8 cellular contexts compared by ENCODE assay signal in the genomic region with DNA sequence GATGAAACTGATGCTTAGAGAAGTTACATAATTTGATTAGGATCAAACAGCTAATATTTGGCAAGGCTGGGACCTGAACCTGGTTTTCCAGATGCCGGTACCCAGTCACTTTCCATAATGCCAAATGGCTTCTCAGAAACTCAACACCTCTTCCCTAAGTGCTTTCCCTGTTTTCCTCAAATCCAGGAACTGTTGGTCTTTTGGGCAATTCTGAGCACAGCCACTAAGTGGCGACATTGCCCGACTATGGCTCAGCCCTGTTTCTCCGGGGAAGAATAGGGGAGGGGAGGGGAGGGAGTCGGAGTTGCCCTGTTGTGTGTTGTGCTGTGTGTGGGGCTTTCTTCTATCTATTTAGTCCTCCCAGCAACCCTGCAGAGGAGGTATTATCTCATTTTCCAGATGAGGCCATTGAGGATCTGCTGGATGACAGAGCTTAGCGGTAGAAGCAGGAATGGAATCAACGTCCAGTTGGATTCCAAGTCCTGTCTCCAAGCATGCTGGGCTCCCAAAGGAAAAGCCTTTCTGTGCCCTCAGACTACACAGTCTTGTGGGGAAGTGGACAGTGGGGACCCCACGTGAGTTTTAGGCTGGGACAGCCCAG. TPM values are rescaled to one million over a fixed set of nuclear protein-coding genes. Genes with fewer than 3 reads are reported as not detected.
DNase-seq lines count a peak whose midpoint lies in the region; ATAC-seq, FAIRE-seq and TF ChIP-seq lines count a peak whose summit lies in the region.
"Not testable (repeated sequence)": the region's sequence is repeated elsewhere in the genome, so short reads cannot be mapped to it uniquely, and the experiment has no call there.

No MANE protein-coding gene starts in this region.

- not testable (repeated sequence) for H3K4me1 ChIP-seq in Panc1 (ENCODE audit: control insufficient read depth, insufficient read depth, low read length); esophagus muscularis mucosa; liver (ENCODE audit: control insufficient read depth in 4 of 4, insufficient read depth in 4 of 4, low read length in 3 of 4)

- not testable (repeated sequence) for H3K9me3 ChIP-seq in Panc1 (ENCODE audit: control insufficient read depth, insufficient read depth, low read depth, low read length); esophagus muscularis mucosa; liver (ENCODE audit: control insufficient read depth in 4 of 4, low read length in 3 of 4)

- CTCF ChIA-PET in Panc1 (lab: Charles Lee) = not testable (repeated sequence)

- in situ Hi-C loops in Panc1 (cut with HindIII; ENCODE audit: low pct_unique_long_range_greater_than_20kb, low sequenced_read_pairs) = not testable (repeated sequence)

- WGBS in esophagus muscularis mucosa = 4% methylated on average over 5 of the region's 8 CpGs
- WGBS in liver = 32% methylated on average over 7 of the region's 8 CpGs

- BruUV-seq in Panc1 (replicated peaks; lab: Mats Ljungman, UMichigan) = not testable (repeated sequence)

- TF ChIP-seq CTCF in C4-2B (conservative IDR thresholded peaks at IDR 0.05) = peak; percentile 83
- peak; percentile 79 for TF ChIP-seq CTCF in Panc1 (IDR thresholded peaks at IDR 0.05)
- TF ChIP-seq CTCF in esophagus muscularis mucosa (IDR thresholded peaks at IDR 0.05) = peak; percentile 17 to 40 (median 33)
- TF ChIP-seq CTCF in liver (IDR thresholded peaks at IDR 0.05; ENCODE audit: low read depth, low read length, missing input control) = not testable (repeated sequence)

- not testable (repeated sequence) for DNase-seq in GM19239 (ENCODE audit: insufficient read length, low spot score); Panc1 (ENCODE audit: low read depth, low spot score); esophagus muscularis mucosa (ENCODE audit: extremely low spot score)
- DNase-seq in NCI-H187 treated with DMSO at 0.1 percent for 48 hours (lab: John Stamatoyannopoulos, UW) (peak; percentile 48), amniotic epithelial cell (ENCODE audit: low read depth) (peak; percentile 10), renal cortical epithelial cell (ENCODE audit: low read depth) (peak; percentile 2)

- peak; percentile 89 for FAIRE-seq in GM19239 (lab: Jason Lieb, UNC)

- POLR2A ChIA-PET in Panc1 (lab: Charles Lee) = not testable (repeated sequence)

- not testable (repeated sequence) for TF ChIP-seq EP300 in esophagus muscularis mucosa (IDR thresholded peaks at IDR 0.05)

- intact Hi-C loops in Panc1 (cut with micrococcal nuclease; ENCODE audit: unreplicated experiment); esophagus muscularis mucosa (cut with DNase I): not testable (repeated sequence)

- H3K4me3 ChIP-seq in Panc1 (ENCODE audit: low read depth in 2 of 2, low read length in 2 of 2); esophagus muscularis mucosa; liver (ENCODE audit: low read depth in 1 of 3, low read length in 3 of 3): not testable (repeated sequence)

- H3K36me3 ChIP-seq in Panc1 (ENCODE audit: control insufficient read depth, insufficient read depth, low read length); esophagus muscularis mucosa; liver (ENCODE audit: control insufficient read depth in 4 of 4, insufficient read depth in 3 of 4, low read depth in 1 of 4, low read length in 3 of 4): not testable (repeated sequence)

- TF ChIP-seq POLR2A in esophagus muscularis mucosa (IDR thresholded peaks at IDR 0.05; ENCODE audit: low read depth) = not testable (repeated sequence)

- ATAC-seq in Panc1 = peak; percentile 78; the same call in 1 of the 2 replicates

- H3K27ac ChIP-seq in C4-2B; Panc1 (ENCODE audit: low read length); esophagus muscularis mucosa (replicated peaks in 1 of 4); liver (ENCODE audit: low read depth in 1 of 2, low read length in 2 of 2): not testable (repeated sequence)

- peak; percentile 32 to 43 for TF ChIP-seq RAD21 in liver (IDR thresholded peaks at IDR 0.05)

- peaks cover 22% of the 10 kb centered on the region for H3K27me3 ChIP-seq in Panc1 (ENCODE audit: control insufficient read depth, insufficient read depth, low read length)
- peaks cover 0 to 33% (median 0%) of the 10 kb centered on the region in 4 donors for H3K27me3 ChIP-seq in esophagus muscularis mucosa
- H3K27me3 ChIP-seq in liver (ENCODE audit: control insufficient read depth in 4 of 4, insufficient read depth in 4 of 4, low read length in 3 of 4) = not testable (repeated sequence)

- H3K9ac ChIP-seq in liver (ENCODE audit: low read depth in 1 of 2, low read length in 2 of 2) = not testable (repeated sequence)

RNA-seq across cellular contexts. Expression of a gene that starts 33.8 kb away (rescaled TPM):
- 22.2 TPM for total RNA-seq in Panc1 (2021; ENCODE audit: unreplicated experiment)
- 8.9 TPM for polyA plus RNA-seq in Panc1 (2012; ENCODE audit: insufficient read length)
- total RNA-seq in esophagus muscularis mucosa = 10 to 100 TPM; 16.6 to 20.0 (median 19.2) TPM
- 10 to 100 TPM in 1 of 2 donors, 1 to 10 TPM in 1; 7.8 to 10.8 TPM for total RNA-seq in liver
- polyA plus RNA-seq in liver = 1 to 10 TPM; 2.0 to 2.7 TPM
- total RNA-seq in renal cortical epithelial cell = 10.9 and 15.6 TPM in 2 replicates
